Comparison of ENCODE assay signal across 19 cellular contexts in genomic region chr17:82890339-82890730, GRCh38. TPM values are rescaled to one million over a fixed set of nuclear protein-coding genes. Genes with fewer than 3 reads are reported as not detected.
DNase-seq lines count a peak whose midpoint lies in the region; ATAC-seq and TF ChIP-seq lines count a peak whose summit lies in the region.
"Had no signal": no experiment of that assay in that cellular context is flagged by ENCODE, and none has a peak within 500 bp of the region (broad histone marks: within the 10 kb centered on the region; RNA-seq: fewer than 3 reads in every experiment).

No MANE protein-coding gene starts in this region.

- H3K9me3 Mint-ChIP-seq in activated CD4-positive, alpha-beta T cell treated with anti-CD3 and anti-CD28 coated beads, Interleukin-2, amount 10 ng/mL, durations not matched to agents 24 days and 14 days: no peaks in the 10 kb centered on the region

- H3K27me3 ChIP-seq in BLaER1 treated with 17β-estradiol and CSF1 and Interleukin-3, amounts not matched to agents 10 nM and 100 nM: peaks cover 0 to 7% (median 0%) of the 10 kb centered on the region in 11 experiments; a peak in 1 of 22 replicates
- H3K27me3 ChIP-seq in HUES6 (ENCODE audit: control insufficient read depth, insufficient read depth, low read length) (no peaks in the 10 kb centered on the region), esophagus muscularis mucosa (no peaks in the 10 kb centered on the region), prostate gland (replicated peaks; ENCODE audit: insufficient read depth) (no peaks in the 10 kb centered on the region)
- H3K27me3 ChIP-seq: Peyer's patch had no signal

- peaks cover 0 to 69% (median 28%) of the 10 kb centered on the region in 11 experiments; a peak in 14 of 22 replicates for H4K20me1 ChIP-seq in BLaER1 treated with 17β-estradiol and CSF1 and Interleukin-3, amounts not matched to agents 10 nM and 100 nM

- intact Hi-C loops in esophagus muscularis mucosa (cut with DNase I) (no loop called here), prostate gland (cut with DNase I) (no loop called here)
- intact Hi-C loops in activated CD4-positive, alpha-beta T cell treated with anti-CD3 and anti-CD28 coated beads, Interleukin-2, amount 10 ng/mL, durations not matched to agents 24 days and 14 days (cut with micrococcal nuclease): no loop called here

- no peaks in the 10 kb centered on the region for H3K9me3 ChIP-seq in BLaER1 treated with 17β-estradiol and CSF1 and Interleukin-3, amounts not matched to agents 10 nM and 100 nM (replicated peaks in 1 of 11)
- H3K9me3 ChIP-seq in HUES6 (ENCODE audit: control insufficient read depth, insufficient read depth, low read depth, low read length) (no peaks in the 10 kb centered on the region), esophagus muscularis mucosa (no peaks in the 10 kb centered on the region), prostate gland (no peaks in the 10 kb centered on the region)
- H3K9me3 ChIP-seq: Peyer's patch had no signal

- no peaks in the 10 kb centered on the region for H3K27me3 Mint-ChIP-seq in activated CD4-positive, alpha-beta T cell treated with anti-CD3 and anti-CD28 coated beads, Interleukin-2, amount 10 ng/mL, durations not matched to agents 24 days and 14 days
- H3K27me3 Mint-ChIP-seq: activated naive CD8-positive, alpha-beta T cell had no signal

- TF ChIP-seq EP300 in esophagus muscularis mucosa (IDR thresholded peaks at IDR 0.05): no peak

- H3K36me3 ChIP-seq in BLaER1 treated with 17β-estradiol and CSF1 and Interleukin-3, amounts not matched to agents 10 nM and 100 nM: peaks cover 17 to 47% (median 28%) of the 10 kb centered on the region in 11 experiments; a peak in 20 of 22 replicates
- peaks cover 53% of the 10 kb centered on the region for H3K36me3 ChIP-seq in HUES6 (ENCODE audit: control insufficient read depth, insufficient read depth, low read length)
- H3K36me3 ChIP-seq in esophagus muscularis mucosa: peaks cover 0 to 31% (median 27%) of the 10 kb centered on the region in 4 donors
- no peaks in the 10 kb centered on the region for H3K36me3 ChIP-seq in prostate gland
- H3K36me3 ChIP-seq: Peyer's patch had no signal

- peaks cover 50% of the 10 kb centered on the region for H3K36me3 Mint-ChIP-seq in activated CD4-positive, alpha-beta T cell treated with anti-CD3 and anti-CD28 coated beads, Interleukin-2, amount 10 ng/mL, durations not matched to agents 24 days and 14 days (ENCODE audit: low read depth)

- H3K4me3 Mint-ChIP-seq in activated CD4-positive, alpha-beta T cell treated with anti-CD3 and anti-CD28 coated beads, Interleukin-2, amount 10 ng/mL, durations not matched to agents 24 days and 14 days: no peak overlapping the region
- H3K4me3 Mint-ChIP-seq: activated naive CD8-positive, alpha-beta T cell had no signal

- peaks cover 51% of the 10 kb centered on the region for H3K4me1 Mint-ChIP-seq in activated CD4-positive, alpha-beta T cell treated with anti-CD3 and anti-CD28 coated beads, Interleukin-2, amount 10 ng/mL, durations not matched to agents 24 days and 14 days

- 92% methylated on average over 18 of the region's 18 CpGs for WGBS in esophagus muscularis mucosa
- 82% methylated on average over 18 of the region's 18 CpGs for WGBS in prostate gland

- DNase-seq in esophagus muscularis mucosa (ENCODE audit: extremely low spot score) (no peak), prostate gland (ENCODE audit: low spot score) (no peak)
- no peak for DNase-seq in activated CD4-positive, alpha-beta T cell treated with anti-CD3 and anti-CD28 coated beads, Interleukin-2, amount 10 ng/mL, durations not matched to agents 24 days and 14 days
- DNase-seq: activated CD8-positive, alpha-beta memory T cell treated with anti-CD3 and anti-CD28 coated beads, Interleukin-2, amount 50 U/mL, for 48 hours; caudate nucleus; DMS79; left cardiac atrium; NCI-H2029; NCI-H526; Peyer's patch; stimulated activated naive CD4-positive, alpha-beta T cell treated with Interleukin-2 at 50 U/mL for 16 hours had no signal

- TF ChIP-seq CTCF in esophagus muscularis mucosa (IDR thresholded peaks at IDR 0.05) (no peak), prostate gland (IDR thresholded peaks at IDR 0.05) (no peak)

- ATAC-seq in HG02938 (IDR thresholded peaks at IDR 0.05; ENCODE audit: unreplicated experiment): no peak
- no peak for ATAC-seq in GM21447 (IDR thresholded peaks at IDR 0.05; ENCODE audit: unreplicated experiment)
- no peak for ATAC-seq in HG02981 (IDR thresholded peaks at IDR 0.05; ENCODE audit: unreplicated experiment)
- ATAC-seq: activated CD4-positive, CD25-positive, alpha-beta regulatory T cell treated with anti-CD3 and anti-CD28 coated beads, Interleukin-2, amount 50 U/mL, for 24 hours had no signal

- 0 out of 22 replicates have a peak overlapping the region, but pooled peaks of 1 of the 11 experiments have one; percentile 17 for H3K9ac ChIP-seq in BLaER1 treated with 17β-estradiol and CSF1 and Interleukin-3, amounts not matched to agents 10 nM and 100 nM
- H3K9ac ChIP-seq in HUES6 (ENCODE audit: low read length): no peak overlapping the region

- H3K27ac ChIP-seq in BLaER1 treated with 17β-estradiol and CSF1 and Interleukin-3, amounts not matched to agents 10 nM and 100 nM: no peak overlapping the region; a peak in 1 of 22 replicates
- H3K27ac ChIP-seq in HUES6 (ENCODE audit: low read depth, low read length) (peak overlapping the region; percentile 69; the same call in 1 of the 2 replicates), esophagus muscularis mucosa (replicated peaks in 1 of 4) (peak overlapping the region; percentile 37 to 52 (median 44)), prostate gland (peak overlapping the region; percentile 90)

- no peak overlapping the region for H3K27ac Mint-ChIP-seq in activated CD4-positive, alpha-beta T cell treated with anti-CD3 and anti-CD28 coated beads, Interleukin-2, amount 10 ng/mL, durations not matched to agents 24 days and 14 days
- H3K27ac Mint-ChIP-seq: activated naive CD8-positive, alpha-beta T cell had no signal

- H3K4me3 ChIP-seq in BLaER1 treated with 17β-estradiol and CSF1 and Interleukin-3, amounts not matched to agents 10 nM and 100 nM: no peak overlapping the region
- H3K4me3 ChIP-seq in HUES6 (ENCODE audit: low read depth, low read length): no peak overlapping the region
- no peak overlapping the region for H3K4me3 ChIP-seq in esophagus muscularis mucosa
- H3K4me3 ChIP-seq in prostate gland: no peak overlapping the region
- H3K4me3 ChIP-seq: Peyer's patch had no signal

- TF ChIP-seq POLR2A in esophagus muscularis mucosa (IDR thresholded peaks at IDR 0.05; ENCODE audit: low read depth) (no peak), prostate gland (IDR thresholded peaks at IDR 0.05) (no peak)

- peak overlapping the region in 10 of 11 experiments; percentile 13 to 93 (median 84); a peak in 16 of 22 replicates for H3K4me2 ChIP-seq in BLaER1 treated with 17β-estradiol and CSF1 and Interleukin-3, amounts not matched to agents 10 nM and 100 nM

- H3K4me1 ChIP-seq in BLaER1 treated with 17β-estradiol and CSF1 and Interleukin-3, amounts not matched to agents 10 nM and 100 nM: peaks cover 77 to 97% (median 96%) of the 10 kb centered on the region in 10 experiments
- H3K4me1 ChIP-seq in HUES6 (ENCODE audit: control insufficient read depth, insufficient read depth, low read length) (peaks cover 23% of the 10 kb centered on the region), esophagus muscularis mucosa (peaks cover 29 to 55% (median 45%) of the 10 kb centered on the region in 4 donors), prostate gland (replicated peaks) (peaks cover 27% of the 10 kb centered on the region)

RNA-seq across cellular contexts. Expression of gene ZNF750, which starts 50.5 kb away (rescaled TPM):
- total RNA-seq in esophagus muscularis mucosa (not detected), prostate gland (10 to 100 TPM in 1 of 2 donors, 1 to 10 TPM in 1; 7.0 to 10.3 TPM)
- total RNA-seq in activated CD4-positive, alpha-beta T cell treated with anti-CD3 and anti-CD28 coated beads, Interleukin-2, amount 10 ng/mL, durations not matched to agents 24 days and 14 days: not detected in 2 replicates
- total RNA-seq: left cardiac atrium, M059J, Peyer's patch had no signal

Comparison
In these comparisons a context has a peak if more than half of its experiments do, and no peak if none do; other contexts are left out.
1. H3K27ac ChIP-seq: peak in HUES6 (single experiment), esophagus muscularis mucosa (4 of 4) and prostate gland (2 of 2); none in BLaER1 treated with 17β-estradiol and CSF1 and Interleukin-3, amounts not matched to agents 10 nM and 100 nM (0 of 11).